1 cellular context compared by ENCODE assay signal in the genomic region with DNA sequence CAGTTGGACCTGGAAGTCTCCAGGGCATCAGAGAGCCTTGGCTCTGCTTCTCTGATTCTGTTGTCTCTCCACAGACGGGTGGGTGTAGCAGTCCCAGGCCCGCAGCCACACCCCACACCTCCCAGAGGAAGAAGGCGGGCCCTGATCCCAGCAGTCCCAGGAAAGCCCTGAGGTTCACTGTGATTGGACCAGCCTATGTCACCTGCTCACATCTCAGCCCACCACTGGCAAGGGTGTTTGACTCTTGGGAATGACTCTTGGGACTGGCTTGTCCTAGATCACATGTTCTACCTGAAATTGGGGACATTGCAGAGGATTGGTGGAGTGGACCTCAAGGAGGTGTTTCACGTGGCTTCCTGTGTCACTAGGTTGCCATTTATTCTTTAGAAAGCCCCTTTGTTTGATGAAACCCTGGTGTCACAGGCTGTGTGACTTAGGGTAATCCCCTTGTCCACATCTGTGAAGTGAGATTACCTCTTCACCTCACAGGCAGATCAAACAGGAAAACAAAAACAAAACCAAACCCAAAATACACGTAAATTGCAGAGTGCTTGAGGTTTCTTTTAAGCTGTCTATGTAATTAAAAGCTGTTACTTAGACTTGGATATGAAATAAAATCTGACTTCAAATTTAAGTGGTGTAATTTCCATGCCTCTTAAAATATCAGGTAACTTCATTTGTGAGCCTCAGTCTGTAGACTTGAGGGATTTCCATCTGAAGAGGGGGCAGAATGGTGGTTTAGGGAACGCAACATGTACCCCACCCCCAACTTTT.
TF ChIP-seq lines count a peak whose summit lies in the region.

No MANE protein-coding gene starts in this region.

TF ChIP-seq in GM12878, 131 proteins besides CTCF, POLR2A, EP300 and RAD21 (continued from another document and continues in another):
- TF ChIP-seq, protein P1, sequence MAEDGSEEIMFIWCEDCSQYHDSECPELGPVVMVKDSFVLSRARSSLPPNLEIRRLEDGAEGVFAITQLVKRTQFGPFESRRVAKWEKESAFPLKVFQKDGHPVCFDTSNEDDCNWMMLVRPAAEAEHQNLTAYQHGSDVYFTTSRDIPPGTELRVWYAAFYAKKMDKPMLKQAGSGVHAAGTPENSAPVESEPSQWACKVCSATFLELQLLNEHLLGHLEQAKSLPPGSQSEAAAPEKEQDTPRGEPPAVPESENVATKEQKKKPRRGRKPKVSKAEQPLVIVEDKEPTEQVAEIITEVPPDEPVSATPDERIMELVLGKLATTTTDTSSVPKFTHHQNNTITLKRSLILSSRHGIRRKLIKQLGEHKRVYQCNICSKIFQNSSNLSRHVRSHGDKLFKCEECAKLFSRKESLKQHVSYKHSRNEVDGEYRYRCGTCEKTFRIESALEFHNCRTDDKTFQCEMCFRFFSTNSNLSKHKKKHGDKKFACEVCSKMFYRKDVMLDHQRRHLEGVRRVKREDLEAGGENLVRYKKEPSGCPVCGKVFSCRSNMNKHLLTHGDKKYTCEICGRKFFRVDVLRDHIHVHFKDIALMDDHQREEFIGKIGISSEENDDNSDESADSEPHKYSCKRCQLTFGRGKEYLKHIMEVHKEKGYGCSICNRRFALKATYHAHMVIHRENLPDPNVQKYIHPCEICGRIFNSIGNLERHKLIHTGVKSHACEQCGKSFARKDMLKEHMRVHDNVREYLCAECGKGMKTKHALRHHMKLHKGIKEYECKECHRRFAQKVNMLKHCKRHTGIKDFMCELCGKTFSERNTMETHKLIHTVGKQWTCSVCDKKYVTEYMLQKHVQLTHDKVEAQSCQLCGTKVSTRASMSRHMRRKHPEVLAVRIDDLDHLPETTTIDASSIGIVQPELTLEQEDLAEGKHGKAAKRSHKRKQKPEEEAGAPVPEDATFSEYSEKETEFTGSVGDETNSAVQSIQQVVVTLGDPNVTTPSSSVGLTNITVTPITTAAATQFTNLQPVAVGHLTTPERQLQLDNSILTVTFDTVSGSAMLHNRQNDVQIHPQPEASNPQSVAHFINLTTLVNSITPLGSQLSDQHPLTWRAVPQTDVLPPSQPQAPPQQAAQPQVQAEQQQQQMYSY (CRISPR knock-in tag; IDR thresholded peaks at IDR 0.05): no peak
- peak; percentile 80 for TF ChIP-seq PKNOX1 (IDR thresholded peaks at IDR 0.05)
- peak; percentile 68 for TF ChIP-seq USF1 (IDR thresholded peaks at IDR 0.05; ENCODE audit: borderline replicate concordance, extremely low read length, insufficient read depth, low read depth, low read length)
- peak; percentile 94 for TF ChIP-seq RAD51 (IDR thresholded peaks at IDR 0.05)
- TF ChIP-seq MXI1 (IDR thresholded peaks at IDR 0.05; ENCODE audit: low read depth, low read length): peak; percentile 23; the same call in 1 of the 2 replicates
- TF ChIP-seq HDGF (IDR thresholded peaks at IDR 0.05): peak; percentile 80
- no peak for TF ChIP-seq EED (IDR thresholded peaks at IDR 0.05; ENCODE audit: low read depth)
- no peak for TF ChIP-seq NRF1 (conservative IDR thresholded peaks at IDR 0.05; ENCODE audit: low read depth, low read length)
- TF ChIP-seq SMAD1 (IDR thresholded peaks at IDR 0.05; ENCODE audit: low read depth, partially characterized antibody): no peak
- TF ChIP-seq FOS (IDR thresholded peaks at IDR 0.05; ENCODE audit: borderline replicate concordance, extremely low read depth, insufficient read length): no peak
- peak; percentile 67; the same call in 1 of the 2 replicates for TF ChIP-seq MTA3 (IDR thresholded peaks at IDR 0.05; ENCODE audit: borderline replicate concordance, low read length)
- TF ChIP-seq FOXK2 (IDR thresholded peaks at IDR 0.05): no peak
- TF ChIP-seq BRCA1 (IDR thresholded peaks at IDR 0.05; ENCODE audit: low read depth, low read length): no peak
- TF ChIP-seq GATAD2B (conservative IDR thresholded peaks at IDR 0.05; ENCODE audit: low read depth): no peak; the same call in 1 of the 2 replicates
- no peak for TF ChIP-seq ZSCAN29 (IDR thresholded peaks at IDR 0.05)
- peak; percentile 76 for TF ChIP-seq CREB1 (IDR thresholded peaks at IDR 0.05; ENCODE audit: low read depth)
- peak; percentile 59; the same call in 1 of the 2 replicates for TF ChIP-seq ZNF592 (IDR thresholded peaks at IDR 0.05)
- no peak for TF ChIP-seq ELK1 (IDR thresholded peaks at IDR 0.05; ENCODE audit: low read depth, low read length)
- TF ChIP-seq SMARCA5 (IDR thresholded peaks at IDR 0.05): 0 out of 2 replicates have a peak, but pooled peaks have one; percentile 29
- TF ChIP-seq NBN (IDR thresholded peaks at IDR 0.05): peak; percentile 69
- no peak for TF ChIP-seq IRF4 (IDR thresholded peaks at IDR 0.05; ENCODE audit: low read depth, low read length)
- peak; percentile 86; the same call in 1 of the 2 replicates for TF ChIP-seq FOXM1 (IDR thresholded peaks at IDR 0.05; ENCODE audit: low read depth, low read length)
- TF ChIP-seq ZZZ3 (IDR thresholded peaks at IDR 0.05; ENCODE audit: control insufficient read depth, insufficient read length, low read depth): no peak
- TF ChIP-seq SIN3A (IDR thresholded peaks at IDR 0.05; ENCODE audit: low read depth, low read length): no peak
- TF ChIP-seq ATF7 (IDR thresholded peaks at IDR 0.05; ENCODE audit: low read depth): peak; percentile 93
- TF ChIP-seq IKZF1 (conservative IDR thresholded peaks at IDR 0.05): peak; percentile 71
- TF ChIP-seq MYC (IDR thresholded peaks at IDR 0.05; ENCODE audit: insufficient read depth, insufficient read length, insufficient replicate concordance, low read length, severe bottlenecking): no peak
- TF ChIP-seq SIX5 (IDR thresholded peaks at IDR 0.05; ENCODE audit: low read depth, low read length, severe bottlenecking): no peak
- no peak for TF ChIP-seq NR2C1 (IDR thresholded peaks at IDR 0.05)
- 0 out of 2 replicates have a peak, but pooled peaks have one; percentile 33 for TF ChIP-seq PAX5 (IDR thresholded peaks at IDR 0.05; ENCODE audit: borderline replicate concordance, low read depth, low read length)
- TF ChIP-seq E2F8 (IDR thresholded peaks at IDR 0.05; ENCODE audit: low read depth, partially characterized antibody): peak; percentile 14
- no peak for TF ChIP-seq HDAC2 (IDR thresholded peaks at IDR 0.05)
- TF ChIP-seq RUNX3 (IDR thresholded peaks at IDR 0.05; ENCODE audit: low read length): peak; percentile 97
- peak; percentile 98 for TF ChIP-seq MTA2 (IDR thresholded peaks at IDR 0.05; ENCODE audit: low read depth)
- TF ChIP-seq TBL1XR1 (IDR thresholded peaks at IDR 0.05; ENCODE audit: low read depth, low read length): peak; percentile 81; the same call in 1 of the 2 replicates
- peak; percentile 59; the same call in 1 of the 2 replicates for TF ChIP-seq DPF2 (IDR thresholded peaks at IDR 0.05)
- TF ChIP-seq E4F1 (IDR thresholded peaks at IDR 0.05; ENCODE audit: borderline replicate concordance, partially characterized antibody): no peak
- TF ChIP-seq RBBP5 (conservative IDR thresholded peaks at IDR 0.05): 0 out of 2 replicates have a peak, but pooled peaks have one; percentile 68
- TF ChIP-seq PML (IDR thresholded peaks at IDR 0.05; ENCODE audit: low read length): peak; percentile 67; the same call in 1 of the 2 replicates
- TF ChIP-seq, protein P2, sequence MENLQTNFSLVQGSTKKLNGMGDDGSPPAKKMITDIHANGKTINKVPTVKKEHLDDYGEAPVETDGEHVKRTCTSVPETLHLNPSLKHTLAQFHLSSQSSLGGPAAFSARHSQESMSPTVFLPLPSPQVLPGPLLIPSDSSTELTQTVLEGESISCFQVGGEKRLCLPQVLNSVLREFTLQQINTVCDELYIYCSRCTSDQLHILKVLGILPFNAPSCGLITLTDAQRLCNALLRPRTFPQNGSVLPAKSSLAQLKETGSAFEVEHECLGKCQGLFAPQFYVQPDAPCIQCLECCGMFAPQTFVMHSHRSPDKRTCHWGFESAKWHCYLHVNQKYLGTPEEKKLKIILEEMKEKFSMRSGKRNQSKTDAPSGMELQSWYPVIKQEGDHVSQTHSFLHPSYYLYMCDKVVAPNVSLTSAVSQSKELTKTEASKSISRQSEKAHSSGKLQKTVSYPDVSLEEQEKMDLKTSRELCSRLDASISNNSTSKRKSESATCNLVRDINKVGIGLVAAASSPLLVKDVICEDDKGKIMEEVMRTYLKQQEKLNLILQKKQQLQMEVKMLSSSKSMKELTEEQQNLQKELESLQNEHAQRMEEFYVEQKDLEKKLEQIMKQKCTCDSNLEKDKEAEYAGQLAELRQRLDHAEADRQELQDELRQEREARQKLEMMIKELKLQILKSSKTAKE (IDR thresholded peaks at IDR 0.05; ENCODE audit: low read depth, poor library complexity, severe bottlenecking): peak; percentile 85
